Comparison of ENCODE assay signal across 8 cellular contexts in genomic region chr5:80654391-80655230, GRCh38. TPM values are rescaled to one million over a fixed set of nuclear protein-coding genes. Genes with fewer than 3 reads are reported as not detected.
DNase-seq lines count a peak whose midpoint lies in the region; ATAC-seq and TF ChIP-seq lines count a peak whose summit lies in the region.

TSS of gene DHFR (minus strand) at chr5:80654983. CDS start at chr5:80654489, 494 bp downstream.
TSS of gene MSH3 (plus strand) at chr5:80654652. CDS start at chr5:80654728, 76 bp downstream.

- POLR2A ChIA-PET in A673 (lab: Charles Lee; ENCODE audit: low non-redundant PET) = interaction anchor here (0.6 kb wide), 1 partner anchor 97 kb away, joined by 4 read pairs; no protein-coding TSS in a partner anchor

- peaks cover 16% of the 10 kb centered on the region for H3K4me1 ChIP-seq in A673 (ENCODE audit: insufficient read depth, low read length, poor library complexity, severe bottlenecking)
- peaks cover 10% of the 10 kb centered on the region for H3K4me1 ChIP-seq in mammary epithelial cell (ENCODE audit: insufficient read depth, low read length)

- peak within 1 kb of the TSS; percentile 97 for H3K4me3 ChIP-seq in A673 (ENCODE audit: low read depth, low read length, poor library complexity, severe bottlenecking)
- peak within 1 kb of the TSS; percentile 99 for H3K4me3 ChIP-seq in WERI-Rb-1 (ENCODE audit: low read depth, low read length)
- H3K4me3 ChIP-seq in mammary epithelial cell (replicated peaks in 1 of 3; ENCODE audit: insufficient read depth in 1 of 3, low read depth in 2 of 3, low read length in 3 of 3) = peak within 1 kb of the TSS; percentile 83 to 96 (median 92)
- peak within 1 kb of the TSS; percentile 61 to 93 (median 82) for H3K4me3 ChIP-seq in skin epidermis

- CTCF ChIA-PET in A673 (lab: Charles Lee) = no interaction called here
- CTCF ChIA-PET in mammary epithelial cell (lab: Charles Lee; ENCODE audit: low non-redundant PET) = interaction anchor here (0.6 to 0.8 kb wide), 5 partner anchors 17 to 323 kb away, joined by 5 to 10 read pairs (median 7); no protein-coding TSS in a partner anchor

- intact Hi-C loops in A673 (cut with micrococcal nuclease; ENCODE audit: unreplicated experiment) = loop anchor here (2.0 kb wide), 1 partner anchor 172 kb away; no protein-coding TSS in a partner anchor
- intact Hi-C loops in mammary epithelial cell (cut with micrococcal nuclease) = loop anchor here (1.0 kb wide), 2 partner anchors 166 to 308 kb away; partner anchors contain the start of gene FAM151B

- H3K79me2 ChIP-seq in mammary epithelial cell (ENCODE audit: insufficient read depth, low read length) = peaks cover 35% of the 10 kb centered on the region

- TF ChIP-seq CTCF in A673 (conservative IDR thresholded peaks at IDR 0.05; ENCODE audit: low read depth, low read length) (no peak), WERI-Rb-1 (IDR thresholded peaks at IDR 0.05; ENCODE audit: low read depth, low read length) (0 out of 2 replicates have a peak, but pooled peaks have one; percentile 18), mammary epithelial cell (conservative IDR thresholded peaks at IDR 0.05 in 1 of 2, IDR thresholded peaks at IDR 0.05 in 1 of 2; ENCODE audit: extremely low read depth in 1 of 2, insufficient read depth in 1 of 2, low read depth in 1 of 2, low read length in 2 of 2) (peak in 1 of 2 donors; percentile 41)

- H3K36me3 ChIP-seq in A673 (ENCODE audit: insufficient read depth, low read length, poor library complexity, severe bottlenecking) (peaks cover 23% of the 10 kb centered on the region), WERI-Rb-1 (peaks cover 34% of the 10 kb centered on the region), mammary epithelial cell (ENCODE audit: insufficient read depth, low read length) (peaks cover 10% of the 10 kb centered on the region)

- H3K9me3 ChIP-seq in A673 (ENCODE audit: low read depth, low read length, poor library complexity, severe bottlenecking) (no peaks in the 10 kb centered on the region), WERI-Rb-1 (ENCODE audit: severe bottlenecking) (no peaks in the 10 kb centered on the region), mammary epithelial cell (replicated peaks; ENCODE audit: insufficient read depth, low read length) (no peaks in the 10 kb centered on the region)

- dilution Hi-C loops in mammary epithelial cell (cut with HindIII; ENCODE audit: low sequenced_read_pairs) = no loop called here

- H3K9ac ChIP-seq in mammary epithelial cell (ENCODE audit: insufficient read depth, low read length) = peak within 1 kb of the TSS; percentile 84

- in situ Hi-C loops in mammary epithelial cell (cut with MboI; ENCODE audit: low sequenced_read_pairs in 2 of 2) = no loop called here

- H3K27ac ChIP-seq in A673 (ENCODE audit: low read depth, low read length, poor library complexity, severe bottlenecking) (peak within 1 kb of the TSS; percentile 97), WERI-Rb-1 (peak within 1 kb of the TSS; percentile 98), mammary epithelial cell (ENCODE audit: insufficient read depth, low read depth, low read length) (peak within 1 kb of the TSS; percentile 62), skin epidermis (peak within 1 kb of the TSS; percentile 71 to 99 (median 94))

- DNase-seq in A673 (ENCODE audit: low spot score) = peak; percentile 95
- peak; percentile 91 for DNase-seq in NCI-H2227 (lab: John Stamatoyannopoulos, UW; ENCODE audit: unreplicated experiment)
- DNase-seq in WERI-Rb-1 = peak; percentile 90
- peak; percentile 91 for DNase-seq in mammary epithelial cell
- DNase-seq in iPS-NIHi11 (ENCODE audit: low spot score) = peak; percentile 95

- peak within 1 kb of the TSS; percentile 93 for H2AFZ ChIP-seq in mammary epithelial cell (ENCODE audit: low read depth, low read length)

- no peaks in the 10 kb centered on the region for H4K20me1 ChIP-seq in mammary epithelial cell (ENCODE audit: insufficient read depth, low read length)

- peak; percentile 54 for ATAC-seq in GM18868 (IDR thresholded peaks at IDR 0.05; ENCODE audit: unreplicated experiment)
- ATAC-seq in HG03135 (IDR thresholded peaks at IDR 0.05; ENCODE audit: unreplicated experiment) = peak; percentile 39

- H3K4me2 ChIP-seq in mammary epithelial cell (ENCODE audit: insufficient read depth, low read depth, low read length) = peak within 1 kb of the TSS; percentile 84

- no CpG with 5 or more reads among the region's 74 CpGs for WGBS in mammary epithelial cell (ENCODE audit: low coverage, missing lambda C conversion rate)

- BruUV-seq in A673 (replicated peaks; lab: Mats Ljungman, UMichigan) (no TSS peak), mammary epithelial cell (replicated peaks; lab: Mats Ljungman, UMichigan) (no TSS peak)

- H3K27me3 ChIP-seq in A673 (replicated peaks; ENCODE audit: insufficient read depth, low read depth, low read length, poor library complexity) = no peaks in the 10 kb centered on the region
- H3K27me3 ChIP-seq in WERI-Rb-1 (ENCODE audit: insufficient read depth, low read depth, severe bottlenecking) = no peaks in the 10 kb centered on the region
- no peaks in the 10 kb centered on the region for H3K27me3 ChIP-seq in mammary epithelial cell (ENCODE audit: insufficient read depth, low read length)

RNA-seq across cellular contexts. Expression of gene DHFR, which starts in this region (rescaled TPM):
- total RNA-seq in A673 (2021) (125 and 126 TPM in 2 replicates), mammary epithelial cell (10 to 100 TPM in 1 of 2 donors, 1 to 10 TPM in 1; 6.2 to 30.0 TPM)
- 31.7 TPM for polyA plus RNA-seq in mammary epithelial cell
- 9.1 TPM for polyA minus RNA-seq in mammary epithelial cell

RNA-seq across cellular contexts. Expression of gene MSH3, which starts in this region (rescaled TPM):
- total RNA-seq in A673 (2021) (16.2 and 18.4 TPM in 2 replicates), mammary epithelial cell (10 to 100 TPM; 20.0 TPM)
- 6.9 TPM for polyA plus RNA-seq in mammary epithelial cell
- polyA minus RNA-seq in mammary epithelial cell = 2.3 TPM

Comparison
In these comparisons a context has a peak if more than half of its experiments do, and no peak if none do; other contexts are left out.
1. Peak in every context shown above with its lines: DNase-seq, ATAC-seq, H3K4me3 ChIP-seq and H3K27ac ChIP-seq.